In genomic region chr15:83871808-83872559, GRCh38 we compare ENCODE assay signal across 11 cellular contexts.
DNase-seq lines count a peak whose midpoint lies in the region; ATAC-seq and TF ChIP-seq lines count a peak whose summit lies in the region.
"Had no signal": no experiment of that assay in that cellular context is flagged by ENCODE, and none has a peak within 500 bp of the region (broad histone marks: within the 10 kb centered on the region; RNA-seq: fewer than 3 reads in every experiment).

No MANE protein-coding gene starts in this region.

- H3K9me3 ChIP-seq in RWPE2 (ENCODE audit: severe bottlenecking): no peaks in the 10 kb centered on the region
- H3K9me3 ChIP-seq in right lobe of liver: no peaks in the 10 kb centered on the region

- TF ChIP-seq CTCF in GM06990 (IDR thresholded peaks at IDR 0.05; ENCODE audit: insufficient read depth, low read length, poor library complexity, severe bottlenecking) (no peak), RWPE2 (IDR thresholded peaks at IDR 0.05; ENCODE audit: poor library complexity, severe bottlenecking) (no peak), right lobe of liver (IDR thresholded peaks at IDR 0.05) (no peak)

- no peak overlapping the region for H3K4me3 ChIP-seq in GM06990 (replicated peaks; ENCODE audit: low read depth, low read length)
- no peak overlapping the region for H3K4me3 ChIP-seq in RWPE2 (ENCODE audit: severe bottlenecking)
- no peak overlapping the region for H3K4me3 ChIP-seq in right lobe of liver
- H3K4me3 ChIP-seq: SK-N-MC had no signal

- peaks cover 7% of the 10 kb centered on the region for H3K4me1 ChIP-seq in RWPE2 (ENCODE audit: insufficient read depth, poor library complexity, severe bottlenecking)
- no peaks in the 10 kb centered on the region for H3K4me1 ChIP-seq in right lobe of liver

- ATAC-seq in RWPE2 (ENCODE audit: low read depth): peak; percentile 92
- ATAC-seq in right lobe of liver: peak in 3 of 4 donors; percentile 60 to 88 (median 86)
- ATAC-seq in HG03135 (IDR thresholded peaks at IDR 0.05; ENCODE audit: unreplicated experiment): no peak

- H3K36me3 ChIP-seq in GM06990 (ENCODE audit: control insufficient read depth, insufficient read depth, low read length): no peaks in the 10 kb centered on the region
- no peaks in the 10 kb centered on the region for H3K36me3 ChIP-seq in RWPE2 (ENCODE audit: low read depth)
- H3K36me3 ChIP-seq in right lobe of liver: no peaks in the 10 kb centered on the region

- TF ChIP-seq POLR2A in right lobe of liver (IDR thresholded peaks at IDR 0.05): no peak

- H3K27me3 ChIP-seq in GM06990 (replicated peaks; ENCODE audit: control insufficient read depth, insufficient read depth, low read length) (no peaks in the 10 kb centered on the region), RWPE2 (ENCODE audit: insufficient read depth, poor library complexity, severe bottlenecking) (no peaks in the 10 kb centered on the region), right lobe of liver (no peaks in the 10 kb centered on the region)

- DNase-seq in GM06990 (ENCODE audit: extremely low read depth, insufficient read length) (peak; percentile 19), HCEC 1CT (peak; percentile 72), RWPE2 (ENCODE audit: low spot score) (no peak), right lobe of liver (no peak), NCI-H2227 treated with DMSO at 0.1 percent for 48 hours (lab: John Stamatoyannopoulos, UW) (no peak), amniotic stem cell (lab: John Stamatoyannopoulos, UW) (no peak)
- DNase-seq in activated CD4-positive, alpha-beta T cell treated with anti-CD3 and anti-CD28 coated beads, Interleukin-2, amount 50 U/mL, for 1 hour: no peak
- DNase-seq: GF-D8; stimulated activated CD4-positive, alpha-beta T cell treated with anti-CD3 and anti-CD28 coated beads, Interleukin-12 subunit alpha, Interleukin-12 subunit beta, amount 100 ng/mL, for 4 hours had no signal

- H3K27ac ChIP-seq in RWPE2 (ENCODE audit: poor library complexity, severe bottlenecking) (no peak overlapping the region), right lobe of liver (no peak overlapping the region)
- H3K27ac ChIP-seq: SK-N-MC had no signal

- intact Hi-C loops in right lobe of liver (cut with DNase I): no loop called here

- 45% methylated on average over 7 of the region's 7 CpGs for WGBS in right lobe of liver (ENCODE audit: insufficient coverage, low coverage, low lambda C conversion rate, missing lambda C conversion rate)

Comparison
In these comparisons a context has a peak if more than half of its experiments do, and no peak if none do; other contexts are left out.
1. DNase-seq: peak in GM06990 (single experiment) and HCEC 1CT (single experiment); none in RWPE2 (single experiment), right lobe of liver (0 of 3), activated CD4-positive, alpha-beta T cell treated with anti-CD3 and anti-CD28 coated beads, Interleukin-2, amount 50 U/mL, for 1 hour (single experiment), NCI-H2227 treated with DMSO at 0.1 percent for 48 hours (single experiment) and amniotic stem cell (single experiment).